ENCODE assay signal across 1 cellular context in the genomic region with DNA sequence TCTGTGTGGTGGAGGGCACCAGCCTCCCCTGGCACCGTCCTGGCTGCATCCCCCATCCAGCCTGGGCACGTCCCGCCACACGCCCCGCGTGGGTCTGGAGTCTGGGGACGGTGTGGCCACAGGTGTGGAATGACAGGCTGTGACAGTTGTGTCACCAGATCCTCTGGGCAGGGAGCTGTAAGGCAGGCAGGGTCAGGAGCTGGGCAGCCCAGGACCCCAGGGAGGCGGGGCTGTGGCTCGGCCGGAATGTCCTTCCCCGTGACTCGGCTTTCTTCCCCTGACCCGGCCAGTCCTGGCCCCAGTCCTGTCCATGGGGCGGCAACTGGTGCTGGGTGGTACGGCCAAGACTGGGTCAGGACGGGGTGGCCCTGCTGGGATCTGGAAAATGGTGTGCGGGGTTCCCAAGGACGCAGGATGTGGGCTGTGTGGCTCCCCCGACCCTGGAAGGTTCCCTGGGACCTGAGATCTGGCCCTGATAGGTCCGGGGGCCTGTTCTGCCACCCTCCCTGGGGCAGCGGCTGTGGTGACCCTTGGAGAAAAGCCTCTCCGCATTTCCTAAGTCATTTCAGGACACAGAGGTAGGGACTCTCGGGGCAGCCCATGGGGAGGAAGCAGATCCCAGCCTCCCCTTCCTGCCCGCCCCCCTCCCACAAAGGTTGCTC.
A peak's percentile ranks its signal among the peaks of the same experiment; 100 is the strongest.
TF ChIP-seq lines count a peak whose summit lies in the region.

No MANE protein-coding gene starts in this region.

TF ChIP-seq in HepG2, 621 proteins besides CTCF, POLR2A, EP300 and RAD21 (continued from another document and continues in another):
- TF ChIP-seq, protein P1, sequence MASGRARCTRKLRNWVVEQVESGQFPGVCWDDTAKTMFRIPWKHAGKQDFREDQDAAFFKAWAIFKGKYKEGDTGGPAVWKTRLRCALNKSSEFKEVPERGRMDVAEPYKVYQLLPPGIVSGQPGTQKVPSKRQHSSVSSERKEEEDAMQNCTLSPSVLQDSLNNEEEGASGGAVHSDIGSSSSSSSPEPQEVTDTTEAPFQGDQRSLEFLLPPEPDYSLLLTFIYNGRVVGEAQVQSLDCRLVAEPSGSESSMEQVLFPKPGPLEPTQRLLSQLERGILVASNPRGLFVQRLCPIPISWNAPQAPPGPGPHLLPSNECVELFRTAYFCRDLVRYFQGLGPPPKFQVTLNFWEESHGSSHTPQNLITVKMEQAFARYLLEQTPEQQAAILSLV (CRISPR knock-in tag; IDR thresholded peaks at IDR 0.05; ENCODE audit: borderline replicate concordance) = no peak
- TF ChIP-seq CEBPG (CRISPR knock-in tag; IDR thresholded peaks at IDR 0.05) (0 out of 2 replicates have a peak, but pooled peaks have one; percentile 17), MIER3 (CRISPR knock-in tag; IDR thresholded peaks at IDR 0.05; ENCODE audit: borderline replicate concordance) (peak; percentile 34; the same call in 1 of the 2 replicates), SALL2 (CRISPR knock-in tag; IDR thresholded peaks at IDR 0.05) (0 out of 2 replicates have a peak, but pooled peaks have one; percentile 22), FOXA3 (CRISPR knock-in tag; IDR thresholded peaks at IDR 0.05) (0 out of 2 replicates have a peak, but pooled peaks have one; percentile 22), TBX2 (CRISPR knock-in tag; IDR thresholded peaks at IDR 0.05; ENCODE audit: borderline replicate concordance) (peak; percentile 47), KLF13 (CRISPR knock-in tag; IDR thresholded peaks at IDR 0.05) (no peak), SP5 (CRISPR knock-in tag; IDR thresholded peaks at IDR 0.05; ENCODE audit: borderline replicate concordance, low read depth) (peak; percentile 84), ZNF777 (CRISPR knock-in tag; IDR thresholded peaks at IDR 0.05) (peak; percentile 27; the same call in 1 of the 2 replicates), ZNF264 (CRISPR knock-in tag; IDR thresholded peaks at IDR 0.05) (0 out of 2 replicates have a peak, but pooled peaks have one; percentile 15), HNF4A (CRISPR knock-in tag; IDR thresholded peaks at IDR 0.05) (no peak), ZFX (CRISPR knock-in tag; IDR thresholded peaks at IDR 0.05; ENCODE audit: low read depth) (peak; percentile 30; the same call in 1 of the 2 replicates), NFATC3 (CRISPR knock-in tag; IDR thresholded peaks at IDR 0.05) (0 out of 2 replicates have a peak, but pooled peaks have one; percentile 42), ZNF788 (CRISPR knock-in tag; IDR thresholded peaks at IDR 0.05; ENCODE audit: borderline replicate concordance) (peak; percentile 45; the same call in 1 of the 2 replicates), KAT8 (CRISPR knock-in tag; IDR thresholded peaks at IDR 0.05) (peak; percentile 45), RXRA (CRISPR knock-in tag; IDR thresholded peaks at IDR 0.05) (peak; percentile 77; the same call in 1 of the 2 replicates), ZBTB42 (CRISPR knock-in tag; IDR thresholded peaks at IDR 0.05) (no peak), ZNF768 (CRISPR knock-in tag; IDR thresholded peaks at IDR 0.05) (peak; percentile 41; the same call in 1 of the 2 replicates), HOXA3 (CRISPR knock-in tag; IDR thresholded peaks at IDR 0.05) (peak; percentile 50; the same call in 1 of the 2 replicates), ZNF598 (CRISPR knock-in tag; IDR thresholded peaks at IDR 0.05; ENCODE audit: borderline replicate concordance) (0 out of 2 replicates have a peak, but pooled peaks have one; percentile 20), BHLHE40 (IDR thresholded peaks at IDR 0.05; ENCODE audit: low read length) (peak; percentile 24), NRL (CRISPR knock-in tag; IDR thresholded peaks at IDR 0.05; ENCODE audit: borderline replicate concordance) (peak; percentile 96), ZBTB38 (CRISPR knock-in tag; IDR thresholded peaks at IDR 0.05) (peak; percentile 76; the same call in 1 of the 2 replicates), KAT7 (CRISPR knock-in tag; IDR thresholded peaks at IDR 0.05; ENCODE audit: borderline replicate concordance) (peak; percentile 46; the same call in 1 of the 2 replicates), CBX1 (IDR thresholded peaks at IDR 0.05; ENCODE audit: low read depth) (peak; percentile 76), ZSCAN31 (CRISPR knock-in tag; IDR thresholded peaks at IDR 0.05; ENCODE audit: low read depth) (peak; percentile 67; the same call in 1 of the 2 replicates), ZMYM3 (CRISPR knock-in tag; IDR thresholded peaks at IDR 0.05) (peak; percentile 6; the same call in 1 of the 2 replicates), NBN (conservative IDR thresholded peaks at IDR 0.05) (no peak), HNRNPL (IDR thresholded peaks at IDR 0.05; ENCODE audit: low read depth, low read length) (0 out of 2 replicates have a peak, but pooled peaks have one; percentile 87), ZNF121 (CRISPR knock-in tag; IDR thresholded peaks at IDR 0.05) (peak; percentile 54; the same call in 1 of the 2 replicates), NKX3-1 (CRISPR knock-in tag; IDR thresholded peaks at IDR 0.05) (0 out of 2 replicates have a peak, but pooled peaks have one; percentile 35), GATAD1 (CRISPR knock-in tag; IDR thresholded peaks at IDR 0.05) (peak; percentile 53; the same call in 1 of the 2 replicates), ERF (CRISPR knock-in tag; IDR thresholded peaks at IDR 0.05) (peak; percentile 78), ZSCAN21 (CRISPR knock-in tag; IDR thresholded peaks at IDR 0.05; ENCODE audit: borderline replicate concordance) (peak; percentile 21; the same call in 1 of the 2 replicates)
- TF ChIP-seq, protein P2, sequence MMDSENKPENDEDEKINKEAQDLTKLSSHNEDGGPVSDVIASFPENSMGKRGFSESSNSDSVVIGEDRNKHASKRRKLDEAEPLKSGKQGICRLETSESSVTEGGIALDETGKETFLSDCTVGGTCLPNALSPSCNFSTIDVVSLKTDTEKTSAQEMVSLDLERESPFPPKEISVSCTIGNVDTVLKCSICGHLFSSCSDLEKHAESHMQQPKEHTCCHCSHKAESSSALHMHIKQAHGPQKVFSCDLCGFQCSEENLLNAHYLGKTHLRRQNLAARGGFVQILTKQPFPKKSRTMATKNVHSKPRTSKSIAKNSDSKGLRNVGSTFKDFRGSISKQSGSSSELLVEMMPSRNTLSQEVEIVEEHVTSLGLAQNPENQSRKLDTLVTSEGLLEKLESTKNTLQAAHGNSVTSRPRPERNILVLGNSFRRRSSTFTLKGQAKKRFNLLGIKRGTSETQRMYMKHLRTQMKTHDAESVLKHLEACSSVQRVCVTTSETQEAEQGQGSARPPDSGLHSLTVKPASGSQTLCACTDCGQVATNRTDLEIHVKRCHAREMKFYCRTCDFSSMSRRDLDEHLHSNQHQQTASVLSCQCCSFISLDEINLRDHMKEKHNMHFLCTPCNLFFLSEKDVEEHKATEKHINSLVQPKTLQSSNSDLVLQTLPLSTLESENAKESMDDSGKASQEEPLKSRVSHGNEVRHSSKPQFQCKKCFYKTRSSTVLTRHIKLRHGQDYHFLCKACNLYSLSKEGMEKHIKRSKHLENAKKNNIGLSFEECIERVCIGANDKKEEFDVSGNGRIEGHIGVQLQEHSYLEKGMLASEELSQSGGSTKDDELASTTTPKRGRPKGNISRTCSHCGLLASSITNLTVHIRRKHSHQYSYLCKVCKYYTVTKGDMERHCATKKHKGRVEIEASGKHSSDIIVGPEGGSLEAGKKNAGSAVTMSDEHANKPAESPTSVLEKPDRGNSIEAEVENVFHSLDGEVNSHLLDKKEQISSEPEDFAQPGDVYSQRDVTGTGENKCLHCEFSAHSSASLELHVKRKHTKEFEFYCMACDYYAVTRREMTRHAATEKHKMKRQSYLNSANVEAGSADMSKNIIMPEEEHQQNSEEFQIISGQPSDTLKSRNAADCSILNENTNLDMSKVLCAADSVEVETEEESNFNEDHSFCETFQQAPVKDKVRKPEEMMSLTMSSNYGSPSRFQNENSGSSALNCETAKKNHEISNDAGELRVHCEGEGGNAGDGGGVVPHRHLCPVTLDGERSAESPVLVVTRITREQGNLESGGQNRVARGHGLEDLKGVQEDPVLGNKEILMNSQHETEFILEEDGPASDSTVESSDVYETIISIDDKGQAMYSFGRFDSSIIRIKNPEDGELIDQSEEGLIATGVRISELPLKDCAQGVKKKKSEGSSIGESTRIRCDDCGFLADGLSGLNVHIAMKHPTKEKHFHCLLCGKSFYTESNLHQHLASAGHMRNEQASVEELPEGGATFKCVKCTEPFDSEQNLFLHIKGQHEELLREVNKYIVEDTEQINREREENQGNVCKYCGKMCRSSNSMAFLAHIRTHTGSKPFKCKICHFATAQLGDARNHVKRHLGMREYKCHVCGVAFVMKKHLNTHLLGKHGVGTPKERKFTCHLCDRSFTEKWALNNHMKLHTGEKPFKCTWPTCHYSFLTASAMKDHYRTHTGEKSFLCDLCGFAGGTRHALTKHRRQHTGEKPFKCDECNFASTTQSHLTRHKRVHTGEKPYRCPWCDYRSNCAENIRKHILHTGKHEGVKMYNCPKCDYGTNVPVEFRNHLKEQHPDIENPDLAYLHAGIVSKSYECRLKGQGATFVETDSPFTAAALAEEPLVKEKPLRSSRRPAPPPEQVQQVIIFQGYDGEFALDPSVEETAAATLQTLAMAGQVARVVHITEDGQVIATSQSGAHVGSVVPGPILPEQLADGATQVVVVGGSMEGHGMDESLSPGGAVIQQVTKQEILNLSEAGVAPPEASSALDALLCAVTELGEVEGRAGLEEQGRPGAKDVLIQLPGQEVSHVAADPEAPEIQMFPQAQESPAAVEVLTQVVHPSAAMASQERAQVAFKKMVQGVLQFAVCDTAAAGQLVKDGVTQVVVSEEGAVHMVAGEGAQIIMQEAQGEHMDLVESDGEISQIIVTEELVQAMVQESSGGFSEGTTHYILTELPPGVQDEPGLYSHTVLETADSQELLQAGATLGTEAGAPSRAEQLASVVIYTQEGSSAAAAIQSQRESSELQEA (CRISPR knock-in tag; IDR thresholded peaks at IDR 0.05; ENCODE audit: not compliant biosample characterization) = peak; percentile 61
- TF ChIP-seq, protein P3, sequence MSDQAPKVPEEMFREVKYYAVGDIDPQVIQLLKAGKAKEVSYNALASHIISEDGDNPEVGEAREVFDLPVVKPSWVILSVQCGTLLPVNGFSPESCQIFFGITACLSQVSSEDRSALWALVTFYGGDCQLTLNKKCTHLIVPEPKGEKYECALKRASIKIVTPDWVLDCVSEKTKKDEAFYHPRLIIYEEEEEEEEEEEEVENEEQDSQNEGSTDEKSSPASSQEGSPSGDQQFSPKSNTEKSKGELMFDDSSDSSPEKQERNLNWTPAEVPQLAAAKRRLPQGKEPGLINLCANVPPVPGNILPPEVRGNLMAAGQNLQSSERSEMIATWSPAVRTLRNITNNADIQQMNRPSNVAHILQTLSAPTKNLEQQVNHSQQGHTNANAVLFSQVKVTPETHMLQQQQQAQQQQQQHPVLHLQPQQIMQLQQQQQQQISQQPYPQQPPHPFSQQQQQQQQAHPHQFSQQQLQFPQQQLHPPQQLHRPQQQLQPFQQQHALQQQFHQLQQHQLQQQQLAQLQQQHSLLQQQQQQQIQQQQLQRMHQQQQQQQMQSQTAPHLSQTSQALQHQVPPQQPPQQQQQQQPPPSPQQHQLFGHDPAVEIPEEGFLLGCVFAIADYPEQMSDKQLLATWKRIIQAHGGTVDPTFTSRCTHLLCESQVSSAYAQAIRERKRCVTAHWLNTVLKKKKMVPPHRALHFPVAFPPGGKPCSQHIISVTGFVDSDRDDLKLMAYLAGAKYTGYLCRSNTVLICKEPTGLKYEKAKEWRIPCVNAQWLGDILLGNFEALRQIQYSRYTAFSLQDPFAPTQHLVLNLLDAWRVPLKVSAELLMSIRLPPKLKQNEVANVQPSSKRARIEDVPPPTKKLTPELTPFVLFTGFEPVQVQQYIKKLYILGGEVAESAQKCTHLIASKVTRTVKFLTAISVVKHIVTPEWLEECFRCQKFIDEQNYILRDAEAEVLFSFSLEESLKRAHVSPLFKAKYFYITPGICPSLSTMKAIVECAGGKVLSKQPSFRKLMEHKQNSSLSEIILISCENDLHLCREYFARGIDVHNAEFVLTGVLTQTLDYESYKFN (CRISPR knock-in tag; conservative IDR thresholded peaks at IDR 0.05) = peak; percentile 32; the same call in 1 of the 2 replicates
- TF ChIP-seq, protein P4, sequence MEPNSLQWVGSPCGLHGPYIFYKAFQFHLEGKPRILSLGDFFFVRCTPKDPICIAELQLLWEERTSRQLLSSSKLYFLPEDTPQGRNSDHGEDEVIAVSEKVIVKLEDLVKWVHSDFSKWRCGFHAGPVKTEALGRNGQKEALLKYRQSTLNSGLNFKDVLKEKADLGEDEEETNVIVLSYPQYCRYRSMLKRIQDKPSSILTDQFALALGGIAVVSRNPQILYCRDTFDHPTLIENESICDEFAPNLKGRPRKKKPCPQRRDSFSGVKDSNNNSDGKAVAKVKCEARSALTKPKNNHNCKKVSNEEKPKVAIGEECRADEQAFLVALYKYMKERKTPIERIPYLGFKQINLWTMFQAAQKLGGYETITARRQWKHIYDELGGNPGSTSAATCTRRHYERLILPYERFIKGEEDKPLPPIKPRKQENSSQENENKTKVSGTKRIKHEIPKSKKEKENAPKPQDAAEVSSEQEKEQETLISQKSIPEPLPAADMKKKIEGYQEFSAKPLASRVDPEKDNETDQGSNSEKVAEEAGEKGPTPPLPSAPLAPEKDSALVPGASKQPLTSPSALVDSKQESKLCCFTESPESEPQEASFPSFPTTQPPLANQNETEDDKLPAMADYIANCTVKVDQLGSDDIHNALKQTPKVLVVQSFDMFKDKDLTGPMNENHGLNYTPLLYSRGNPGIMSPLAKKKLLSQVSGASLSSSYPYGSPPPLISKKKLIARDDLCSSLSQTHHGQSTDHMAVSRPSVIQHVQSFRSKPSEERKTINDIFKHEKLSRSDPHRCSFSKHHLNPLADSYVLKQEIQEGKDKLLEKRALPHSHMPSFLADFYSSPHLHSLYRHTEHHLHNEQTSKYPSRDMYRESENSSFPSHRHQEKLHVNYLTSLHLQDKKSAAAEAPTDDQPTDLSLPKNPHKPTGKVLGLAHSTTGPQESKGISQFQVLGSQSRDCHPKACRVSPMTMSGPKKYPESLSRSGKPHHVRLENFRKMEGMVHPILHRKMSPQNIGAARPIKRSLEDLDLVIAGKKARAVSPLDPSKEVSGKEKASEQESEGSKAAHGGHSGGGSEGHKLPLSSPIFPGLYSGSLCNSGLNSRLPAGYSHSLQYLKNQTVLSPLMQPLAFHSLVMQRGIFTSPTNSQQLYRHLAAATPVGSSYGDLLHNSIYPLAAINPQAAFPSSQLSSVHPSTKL (CRISPR knock-in tag; IDR thresholded peaks at IDR 0.05) = peak; percentile 41; the same call in 1 of the 2 replicates
- TF ChIP-seq, protein P5, sequence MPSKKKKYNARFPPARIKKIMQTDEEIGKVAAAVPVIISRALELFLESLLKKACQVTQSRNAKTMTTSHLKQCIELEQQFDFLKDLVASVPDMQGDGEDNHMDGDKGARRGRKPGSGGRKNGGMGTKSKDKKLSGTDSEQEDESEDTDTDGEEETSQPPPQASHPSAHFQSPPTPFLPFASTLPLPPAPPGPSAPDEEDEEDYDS (CRISPR knock-in tag; IDR thresholded peaks at IDR 0.05) = 0 out of 2 replicates have a peak, but pooled peaks have one; percentile 52
- TF ChIP-seq, protein P6, sequence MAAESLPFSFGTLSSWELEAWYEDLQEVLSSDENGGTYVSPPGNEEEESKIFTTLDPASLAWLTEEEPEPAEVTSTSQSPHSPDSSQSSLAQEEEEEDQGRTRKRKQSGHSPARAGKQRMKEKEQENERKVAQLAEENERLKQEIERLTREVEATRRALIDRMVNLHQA (CRISPR knock-in tag; IDR thresholded peaks at IDR 0.05) = no peak
- TF ChIP-seq, protein P7, sequence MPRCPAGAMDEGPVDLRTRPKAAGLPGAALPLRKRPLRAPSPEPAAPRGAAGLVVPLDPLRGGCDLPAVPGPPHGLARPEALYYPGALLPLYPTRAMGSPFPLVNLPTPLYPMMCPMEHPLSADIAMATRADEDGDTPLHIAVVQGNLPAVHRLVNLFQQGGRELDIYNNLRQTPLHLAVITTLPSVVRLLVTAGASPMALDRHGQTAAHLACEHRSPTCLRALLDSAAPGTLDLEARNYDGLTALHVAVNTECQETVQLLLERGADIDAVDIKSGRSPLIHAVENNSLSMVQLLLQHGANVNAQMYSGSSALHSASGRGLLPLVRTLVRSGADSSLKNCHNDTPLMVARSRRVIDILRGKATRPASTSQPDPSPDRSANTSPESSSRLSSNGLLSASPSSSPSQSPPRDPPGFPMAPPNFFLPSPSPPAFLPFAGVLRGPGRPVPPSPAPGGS (CRISPR knock-in tag; IDR thresholded peaks at IDR 0.05) = peak; percentile 70; the same call in 1 of the 2 replicates
